In genomic region chr12:122142857-122143256, GRCh38 we compare ENCODE assay signal across 1 cellular context.
TF ChIP-seq lines count a peak whose summit lies in the region.

No MANE protein-coding gene starts in this region.

TF ChIP-seq in GM23338, 12 proteins besides CTCF, POLR2A, EP300 and RAD21 (continued from another document):
- TF ChIP-seq ZNF462 (CRISPR knock-in tag; IDR thresholded peaks at IDR 0.05) (no peak), POLR2AphosphoS5 (IDR thresholded peaks at IDR 0.05; ENCODE audit: low read depth) (no peak), NANOG (IDR thresholded peaks at IDR 0.05; ENCODE audit: borderline replicate concordance) (no peak), CREB1 (CRISPR knock-in tag; IDR thresholded peaks at IDR 0.05; ENCODE audit: low read depth) (no peak), EZH2 (IDR thresholded peaks at IDR 0.05; ENCODE audit: low read depth, unreplicated experiment) (no peak), REST (IDR thresholded peaks at IDR 0.05; ENCODE audit: unreplicated experiment) (no peak), ETS1 (IDR thresholded peaks at IDR 0.05) (no peak), STAT1 (IDR thresholded peaks at IDR 0.05; ENCODE audit: unreplicated experiment) (no peak), EZH2phosphoT487 (IDR thresholded peaks at IDR 0.05; ENCODE audit: unreplicated experiment) (no peak), JUNB (IDR thresholded peaks at IDR 0.05; ENCODE audit: unreplicated experiment) (no peak), ZNF331 (CRISPR knock-in tag; IDR thresholded peaks at IDR 0.05; ENCODE audit: low read depth) (no peak)
